In genomic region chr12:57477710-57478681, GRCh38 we compare ENCODE assay signal across 8 cellular contexts. TPM values are rescaled to one million over a fixed set of nuclear protein-coding genes. Genes with fewer than 3 reads are reported as not detected.
DNase-seq lines count a peak whose midpoint lies in the region; ATAC-seq and TF ChIP-seq lines count a peak whose summit lies in the region.

No MANE protein-coding gene starts in this region.

- H3K9me3 ChIP-seq in gastroesophageal sphincter, result no peaks in the 10 kb centered on the region

- TF ChIP-seq CTCF in gastroesophageal sphincter (IDR thresholded peaks at IDR 0.05), result no peak

- H3K4me3 Mint-ChIP-seq in stimulated activated naive CD8-positive, alpha-beta T cell treated with anti-CD3 and anti-CD28 coated beads, Interleukin-15, Interleukin-2, amounts not matched to agents 100 ng/mL and 50 ng/mL, for 24 hours, result peak overlapping the region; percentile 90

- H3K27ac ChIP-seq in gastroesophageal sphincter, result peak overlapping the region in 3 of 4 donors; percentile 31 to 54 (median 50)

- H3K4me3 ChIP-seq in gastroesophageal sphincter, result peak overlapping the region in 1 of 2 donors; percentile 48

- TF ChIP-seq EP300 in gastroesophageal sphincter (IDR thresholded peaks at IDR 0.05), result no peak

- no peaks in the 10 kb centered on the region for H3K36me3 ChIP-seq in gastroesophageal sphincter

- H3K36me3 Mint-ChIP-seq in stimulated activated naive CD8-positive, alpha-beta T cell treated with anti-CD3 and anti-CD28 coated beads, Interleukin-15, Interleukin-2, amounts not matched to agents 100 ng/mL and 50 ng/mL, for 24 hours (ENCODE audit: low read depth), result peaks cover 30% of the 10 kb centered on the region

- no peaks in the 10 kb centered on the region for H3K27me3 Mint-ChIP-seq in stimulated activated naive CD8-positive, alpha-beta T cell treated with anti-CD3 and anti-CD28 coated beads, Interleukin-15, Interleukin-2, amounts not matched to agents 100 ng/mL and 50 ng/mL, for 24 hours

- H3K27me3 ChIP-seq in gastroesophageal sphincter, result peaks cover 97% of the 10 kb centered on the region

- H3K9me3 Mint-ChIP-seq in stimulated activated naive CD8-positive, alpha-beta T cell treated with anti-CD3 and anti-CD28 coated beads, Interleukin-15, Interleukin-2, amounts not matched to agents 100 ng/mL and 50 ng/mL, for 24 hours, result no peaks in the 10 kb centered on the region

- peaks cover 73% of the 10 kb centered on the region for H3K4me1 Mint-ChIP-seq in stimulated activated naive CD8-positive, alpha-beta T cell treated with anti-CD3 and anti-CD28 coated beads, Interleukin-15, Interleukin-2, amounts not matched to agents 100 ng/mL and 50 ng/mL, for 24 hours (ENCODE audit: low read depth)

- peaks cover 0 to 17% (median 7%) of the 10 kb centered on the region in 3 donors for H3K4me1 ChIP-seq in gastroesophageal sphincter

- ATAC-seq in GM18868 (IDR thresholded peaks at IDR 0.05; ENCODE audit: unreplicated experiment) (peak; percentile 33), HG03442 (IDR thresholded peaks at IDR 0.05; ENCODE audit: unreplicated experiment) (peak; percentile 33), gastroesophageal sphincter (no peak)

- 51 to 62% methylated on average over 4 to 7 of the region's 12 CpGs for WGBS in gastroesophageal sphincter (ENCODE audit: low coverage in 1 of 2), 2 donors

- H3K27ac Mint-ChIP-seq in stimulated activated naive CD8-positive, alpha-beta T cell treated with anti-CD3 and anti-CD28 coated beads, Interleukin-15, Interleukin-2, amounts not matched to agents 100 ng/mL and 50 ng/mL, for 24 hours, result peak overlapping the region; percentile 100

- DNase-seq in activated CD4-positive, alpha-beta T cell treated with anti-CD3 and anti-CD28 coated beads, Interleukin-2, amount 50 U/mL, for 1 hour, result peak; percentile 58
- DNase-seq in NCI-H1694 (lab: John Stamatoyannopoulos, UW), result no peak
- no peak for DNase-seq in globus pallidus (ENCODE audit: low spot score)
- DNase-seq in COR-L47 (lab: John Stamatoyannopoulos, UW), result no peak

- no peak for TF ChIP-seq POLR2A in gastroesophageal sphincter (IDR thresholded peaks at IDR 0.05)

RNA-seq across cellular contexts. Expression of gene ARHGAP9, which starts 1.7 kb away (rescaled TPM):
- 10 to 100 TPM in 1 of 4 donors, 1 to 10 TPM in 3; 5.6 to 13.1 (median 8.9) TPM for total RNA-seq in gastroesophageal sphincter

RNA-seq across cellular contexts. Expression of gene MARS1, which starts 9.9 kb away (rescaled TPM):
- 100 to 1,000 TPM in 1 of 4 donors, 10 to 100 TPM in 3; 67.4 to 209 (median 81.7) TPM for total RNA-seq in gastroesophageal sphincter

RNA-seq across cellular contexts. Expression of gene GLI1, which starts 18.4 kb away (rescaled TPM):
- 1 to 10 TPM in 1 of 4 donors, under 1 TPM in 3; 0.15 to 3.6 (median 0.30) TPM for total RNA-seq in gastroesophageal sphincter

RNA-seq across cellular contexts. Expression of gene INHBE, which starts 22.9 kb away (rescaled TPM):
- not detected for total RNA-seq in gastroesophageal sphincter

RNA-seq across cellular contexts. Expression of gene DDIT3, which starts 42.3 kb away (rescaled TPM):
- 10 to 100 TPM; 17.7 to 41.2 (median 36.5) TPM for total RNA-seq in gastroesophageal sphincter
